ENCODE assay signal across 8 cellular contexts in the genomic region with DNA sequence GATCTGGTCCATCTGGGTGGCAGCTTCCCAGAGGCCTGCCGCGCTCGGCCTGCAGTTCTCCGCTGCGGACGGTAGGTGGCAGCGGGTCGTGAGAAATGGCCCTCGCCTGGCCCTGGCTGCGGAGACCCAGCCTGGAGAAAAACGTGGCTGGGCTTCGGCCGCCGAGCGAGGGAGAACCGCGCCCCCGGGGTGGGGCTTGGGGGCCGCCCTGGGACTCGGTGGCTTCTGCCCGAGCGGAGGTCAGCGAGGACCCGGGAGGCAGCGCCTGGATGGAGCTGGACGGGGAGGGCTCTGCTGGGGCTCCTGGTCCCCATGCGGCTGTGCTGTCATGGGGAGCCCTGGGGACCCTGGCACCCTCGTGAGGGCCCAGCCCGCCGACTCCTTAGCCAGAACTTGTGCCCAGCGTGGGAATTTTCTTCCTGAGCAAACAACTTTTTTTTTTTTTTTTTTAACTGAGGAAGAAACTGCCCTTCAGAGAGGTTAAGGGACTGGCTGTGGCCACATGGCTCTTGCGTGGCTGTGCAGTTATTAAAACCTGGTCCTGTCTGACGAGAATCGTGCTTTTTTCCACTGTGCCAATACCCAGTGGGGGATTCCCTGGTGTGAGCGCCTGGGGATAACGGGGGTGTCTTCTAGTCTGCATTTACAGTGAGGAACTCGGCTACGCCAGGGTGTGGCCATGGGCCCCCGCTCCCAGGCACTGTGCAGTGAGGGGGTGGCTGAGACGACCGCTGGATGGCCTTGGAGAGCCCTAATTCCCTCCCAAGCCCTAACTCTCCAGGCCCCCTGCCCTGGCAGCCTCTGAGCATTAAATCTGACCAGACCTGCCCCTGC.
DNase-seq lines count a peak whose midpoint lies in the region; ATAC-seq and TF ChIP-seq lines count a peak whose summit lies in the region.

No MANE protein-coding gene starts in this region.

- peak; percentile 86 for TF ChIP-seq CTCF in epithelial cell of esophagus (IDR thresholded peaks at IDR 0.05; ENCODE audit: insufficient read depth, low read depth, low read length, missing control alignments)
- TF ChIP-seq CTCF in mucosa of descending colon (IDR thresholded peaks at IDR 0.05) = peak; percentile 98

- H3K4me3 ChIP-seq in epithelial cell of esophagus (ENCODE audit: low read length) (peak overlapping the region; percentile 39), mucosa of descending colon (no peak overlapping the region)

- ATAC-seq in GM19467 (IDR thresholded peaks at IDR 0.05; ENCODE audit: unreplicated experiment) (peak; percentile 98), mucosa of descending colon (peak; percentile 98)

- H3K9me3 ChIP-seq in mucosa of descending colon = no peaks in the 10 kb centered on the region

- H3K4me1 ChIP-seq in mucosa of descending colon (ENCODE audit: low read depth) = peaks cover 14% of the 10 kb centered on the region

- intact Hi-C loops in mucosa of descending colon (cut with DNase I, micrococcal nuclease) = no loop called here

- DNase-seq in COLO829 (ENCODE audit: low spot score) = peak; percentile 81
- DNase-seq in HK-2 (ENCODE audit: unreplicated experiment) = peak; percentile 90
- DNase-seq in NOMO-1 treated with DMSO at 0.1 percent for 48 hours (lab: John Stamatoyannopoulos, UW; ENCODE audit: unreplicated experiment) = peak; percentile 82
- DNase-seq in activated T-cell treated with anti-CD3 and anti-CD28 coated beads for 1 hour (ENCODE audit: low read depth) = peak; percentile 52
- DNase-seq in epithelial cell of esophagus (ENCODE audit: low read depth) = peak; percentile 89
- peak; percentile 89 to 97 (median 94) for DNase-seq in mucosa of descending colon
- DNase-seq in stimulated activated CD8-positive, alpha-beta memory T cell treated with anti-CD3 and anti-CD28 coated beads, Interleukin-2, amount 100 ng/mL, for 1 hour (ENCODE audit: low read depth in 2 of 2) = peak; percentile 20 to 24

- no peaks in the 10 kb centered on the region for H3K36me3 ChIP-seq in mucosa of descending colon (ENCODE audit: low read depth)

Comparison
In these comparisons a context has a peak if more than half of its experiments do, and no peak if none do; other contexts are left out.
1. DNase-seq: peak in every context shown above with its lines; median percentile 94 in mucosa of descending colon; 90 in HK-2; 89 in epithelial cell of esophagus; 82 in NOMO-1 treated with DMSO at 0.1 percent for 48 hours; 81 in COLO829; 52 in activated T-cell treated with anti-CD3 and anti-CD28 coated beads for 1 hour; 22 in stimulated activated CD8-positive, alpha-beta memory T cell treated with anti-CD3 and anti-CD28 coated beads, Interleukin-2, amount 100 ng/mL, for 1 hour.